8 cellular contexts compared by ENCODE assay signal in genomic region chr22:50783881-50784277, GRCh38. TPM values are rescaled to one million over a fixed set of nuclear protein-coding genes. Genes with fewer than 3 reads are reported as not detected.
A peak's percentile ranks its signal among the peaks of the same experiment; 100 is the strongest.
DNase-seq lines count a peak whose midpoint lies in the region; ATAC-seq, FAIRE-seq and TF ChIP-seq lines count a peak whose summit lies in the region.
"Not testable (repeated sequence)": the region's sequence is repeated elsewhere in the genome, so short reads cannot be mapped to it uniquely, and the experiment has no call there.

No MANE protein-coding gene starts in this region.

- H3K79me2 ChIP-seq in MM.1S (ENCODE audit: low read length); HepG2 (ENCODE audit: insufficient read depth, low read length): not testable (repeated sequence)

- TF ChIP-seq POLR2A in HepG2 (IDR thresholded peaks at IDR 0.05; ENCODE audit: insufficient read depth in 1 of 2, low read depth in 2 of 2, low read length in 2 of 2); sigmoid colon (IDR thresholded peaks at IDR 0.05): not testable (repeated sequence)

- not testable (repeated sequence) for H3K27ac ChIP-seq in MM.1S (ENCODE audit: low read length); HepG2 (ENCODE audit: extremely low read length, insufficient read depth, low read length)
- peak overlapping the region in 2 of 4 donors; percentile 45 to 55 for H3K27ac ChIP-seq in sigmoid colon

- not testable (repeated sequence) for H3K36me3 ChIP-seq in BJ (ENCODE audit: control insufficient read depth, insufficient read depth, low read length); MM.1S (replicated peaks; ENCODE audit: insufficient read depth, low read length); endocrine pancreas (ENCODE audit: control insufficient read depth, insufficient read depth, low read length); HepG2 (replicated peaks in 1 of 2; ENCODE audit: control insufficient read depth in 1 of 2, insufficient read depth in 2 of 2, low read length in 2 of 2); sigmoid colon

- H3K27me3 ChIP-seq in BJ (ENCODE audit: control insufficient read depth, insufficient read depth, low read length); MM.1S (replicated peaks; ENCODE audit: insufficient read depth, low read length); endocrine pancreas (ENCODE audit: control insufficient read depth, insufficient read depth, low read length); HepG2 (ENCODE audit: control insufficient read depth in 1 of 2, insufficient read depth in 2 of 2, low read length in 2 of 2); sigmoid colon: not testable (repeated sequence)

- not testable (repeated sequence) for TF ChIP-seq RAD21 in HepG2 (CRISPR knock-in tag; IDR thresholded peaks at IDR 0.05)

- H3K9me3 ChIP-seq in MM.1S (replicated peaks; ENCODE audit: insufficient read depth, low read length); endocrine pancreas (ENCODE audit: control insufficient read depth, low read length); HepG2 (ENCODE audit: low read length); sigmoid colon: not testable (repeated sequence)

- intact Hi-C loops in HepG2 (cut with micrococcal nuclease; ENCODE audit: unreplicated experiment); sigmoid colon (cut with DNase I): not testable (repeated sequence)

- peak; percentile 12 for FAIRE-seq in HepG2 (lab: Jason Lieb, UNC)

- TF ChIP-seq EP300 in HepG2 (IDR thresholded peaks at IDR 0.05; ENCODE audit: low read depth in 2 of 2, low read length in 2 of 2); HepG2 (CRISPR knock-in tag; IDR thresholded peaks at IDR 0.05; ENCODE audit: borderline replicate concordance); sigmoid colon (IDR thresholded peaks at IDR 0.05): not testable (repeated sequence)

- H3K4me1 ChIP-seq in MM.1S (ENCODE audit: low read length); endocrine pancreas (ENCODE audit: control insufficient read depth, insufficient read depth, low read length); HepG2 (ENCODE audit: insufficient read depth, low read length); sigmoid colon: not testable (repeated sequence)

- ATAC-seq in GM19397 (IDR thresholded peaks at IDR 0.05; ENCODE audit: unreplicated experiment): peak; percentile 7
- ATAC-seq in HG02938 (IDR thresholded peaks at IDR 0.05; ENCODE audit: unreplicated experiment): peak; percentile 8
- peak; percentile 45 for ATAC-seq in HepG2

- not testable (repeated sequence) for TF ChIP-seq CTCF in BJ (IDR thresholded peaks at IDR 0.05; ENCODE audit: insufficient read depth, low read depth, low read length); MM.1S (IDR thresholded peaks at IDR 0.05; ENCODE audit: low read length); HepG2 (CRISPR knock-in tag; IDR thresholded peaks at IDR 0.05); sigmoid colon (IDR thresholded peaks at IDR 0.05)

- 0 out of 2 replicates have a peak overlapping the region, but pooled peaks have one; percentile 23 for H2AFZ ChIP-seq in MM.1S (ENCODE audit: low read length)
- H2AFZ ChIP-seq in HepG2 (ENCODE audit: low read length): not testable (repeated sequence)

- H3F3A ChIP-seq in MM.1S (ENCODE audit: insufficient read depth, low read length): not testable (repeated sequence)

- not testable (repeated sequence) for H3K9me2 ChIP-seq in MM.1S (replicated peaks; ENCODE audit: insufficient read depth, low read length)

- BruUV-seq in HepG2 (replicated peaks; lab: Mats Ljungman, UMichigan): TSS peak; percentile 85

- in situ Hi-C loops in HepG2 (cut with HindIII; ENCODE audit: extremely low pct_ligation_motif_present, low pct_unique_long_range_greater_than_20kb): not testable (repeated sequence)

- H3K9ac ChIP-seq in MM.1S (ENCODE audit: low read length): not testable (repeated sequence)
- H3K9ac ChIP-seq in endocrine pancreas (ENCODE audit: control insufficient read depth, insufficient read depth, low read length) (peak overlapping the region; percentile 13), HepG2 (ENCODE audit: insufficient read depth, low read depth, low read length) (0 out of 2 replicates have a peak overlapping the region, but pooled peaks have one; percentile 49)

- WGBS in HepG2 (ENCODE audit: low lambda C conversion rate): 8% methylated on average over 2 of the region's 16 CpGs
- 0% methylated on average over 9 to 11 of the region's 16 CpGs for WGBS in sigmoid colon, 2 donors

- POLR2A ChIA-PET in BJ (lab: Charles Lee); HepG2 (lab: Yijun Ruan, JAX): not testable (repeated sequence)

- DNase-seq in BJ (ENCODE audit: low read depth); MM.1S; HepG2 (ENCODE audit: low spot score); sigmoid colon: not testable (repeated sequence)
- peak; percentile 30 for DNase-seq in activated T-cell treated with anti-CD3 and anti-CD28 coated beads, Interleukin-2, amount 50 U/mL, for 1 hour

- H3K4me2 ChIP-seq in MM.1S (ENCODE audit: low read depth, low read length) (peak overlapping the region; percentile 37; the same call in 1 of the 2 replicates), HepG2 (ENCODE audit: low read depth, low read length) (peak overlapping the region; percentile 42; the same call in 1 of the 2 replicates)

- H3K4me3 ChIP-seq in BJ (ENCODE audit: low read depth, low read length) (peak overlapping the region; percentile 51), MM.1S (ENCODE audit: low read length) (peak overlapping the region; percentile 36; the same call in 1 of the 2 replicates), endocrine pancreas (ENCODE audit: control insufficient read depth, insufficient read depth, low read length) (peak overlapping the region; percentile 52), HepG2 (replicated peaks in 1 of 3; ENCODE audit: insufficient read depth in 1 of 3, low read depth in 2 of 3, low read length in 3 of 3) (peak overlapping the region; percentile 34 to 57 (median 52); a peak in 5 of 6 replicates), sigmoid colon (peak overlapping the region; percentile 47 to 60 (median 50))

- H4K20me1 ChIP-seq in MM.1S (ENCODE audit: insufficient read depth, low read length); HepG2 (ENCODE audit: insufficient read depth, low read length): not testable (repeated sequence)

- CTCF ChIA-PET in BJ (lab: Yijun Ruan, JAX); HepG2 (lab: Yijun Ruan, JAX; ENCODE audit: low intra/inter-chr PET ratio, low total read pairs): not testable (repeated sequence)

RNA-seq across cellular contexts. Expression of gene RABL2B, which starts 0.4 kb away (rescaled TPM):
- 32.5 and 41.6 TPM in 2 replicates for polyA plus RNA-seq in BJ (2011; rRNA removed)
- polyA minus RNA-seq in BJ (2011; rRNA and poly(A)+ RNA removed): 14.9 and 15.6 TPM in 2 replicates
- 4.9 and 8.0 TPM in 2 replicates for total RNA-seq in HepG2 (2016; rRNA removed; fragmentation: Illumina TruSeq; extraction: Trizol)
- 9.0 and 9.7 TPM in 2 replicates for total RNA-seq in HepG2 (2016; cell fraction: cytosol; rRNA removed; fragmentation: Illumina TruSeq; extraction: Trizol; ENCODE audit: low read depth)
- 4.5 and 7.5 TPM in 2 replicates for total RNA-seq in HepG2 (2016; cell fraction: insoluble cytoplasmic fraction; rRNA removed; fragmentation: Illumina TruSeq; extraction: Trizol)
- 5.4 and 9.1 TPM in 2 replicates for total RNA-seq in HepG2 (2016; cell fraction: membrane; rRNA removed; fragmentation: Illumina TruSeq; extraction: Trizol)
- total RNA-seq in HepG2 (2016; cell fraction: nucleus; rRNA removed; fragmentation: Illumina TruSeq; extraction: Trizol): 12.7 and 14.3 TPM in 2 replicates
- polyA plus RNA-seq in HepG2 (2011; rRNA removed): 27.9 and 28.3 TPM in 2 replicates
- 8.2 and 9.8 TPM in 2 replicates for polyA plus RNA-seq in HepG2 (2011; cell fraction: cytosol; rRNA removed)
- 75.3 and 87.9 TPM in 2 replicates for polyA plus RNA-seq in HepG2 (2011; cell fraction: nucleus; rRNA removed)
- polyA plus RNA-seq in HepG2 (2012): 9.5 and 9.6 TPM in 2 replicates
- polyA plus RNA-seq in HepG2 (2016; cell fraction: cytosol; fragmentation: Illumina TruSeq; extraction: Trizol; ENCODE audit: low read depth): 4.1 and 6.8 TPM in 2 replicates
- polyA plus RNA-seq in HepG2 (2016; cell fraction: insoluble cytoplasmic fraction; fragmentation: Illumina TruSeq; extraction: Trizol; ENCODE audit: low read depth): 11.8 and 12.5 TPM in 2 replicates
- 8.9 and 10.0 TPM in 2 replicates for polyA plus RNA-seq in HepG2 (2016; cell fraction: membrane; fragmentation: Illumina TruSeq; extraction: Trizol; ENCODE audit: low read depth)
- polyA plus RNA-seq in HepG2 (2016; cell fraction: nucleus; fragmentation: Illumina TruSeq; extraction: Trizol; ENCODE audit: insufficient read depth, low read depth): 38.4 and 47.1 TPM in 2 replicates
- polyA minus RNA-seq in HepG2 (2011; rRNA and poly(A)+ RNA removed; ENCODE audit: low replicate concordance): 16.1 and 22.0 TPM in 2 replicates
- polyA minus RNA-seq in HepG2 (2011; cell fraction: cytosol; rRNA and poly(A)+ RNA removed): 4.2 and 4.7 TPM in 2 replicates
- polyA minus RNA-seq in HepG2 (2011; cell fraction: nucleus; rRNA and poly(A)+ RNA removed): 21.5 and 23.5 TPM in 2 replicates
- total RNA-seq in sigmoid colon: 10 to 100 TPM; 10.3 to 29.6 (median 13.8) TPM
- 10 to 100 TPM; 10.4 to 18.0 (median 17.6) TPM for polyA plus RNA-seq in sigmoid colon

RNA-seq across cellular contexts. Expression of gene ACR, which starts 45.9 kb away (rescaled TPM):
- 0.12 TPM in 1 of 2 replicates, not detected in the other for polyA plus RNA-seq in BJ (2011; rRNA removed)
- polyA minus RNA-seq in BJ (2011; rRNA and poly(A)+ RNA removed): not detected in 2 replicates
- total RNA-seq in HepG2 (2016; rRNA removed; fragmentation: Illumina TruSeq; extraction: Trizol): not detected in 2 replicates
- total RNA-seq in HepG2 (2016; cell fraction: cytosol; rRNA removed; fragmentation: Illumina TruSeq; extraction: Trizol; ENCODE audit: low read depth): not detected in 2 replicates
- total RNA-seq in HepG2 (2016; cell fraction: insoluble cytoplasmic fraction; rRNA removed; fragmentation: Illumina TruSeq; extraction: Trizol): not detected in 2 replicates
- total RNA-seq in HepG2 (2016; cell fraction: membrane; rRNA removed; fragmentation: Illumina TruSeq; extraction: Trizol): not detected in 2 replicates
- total RNA-seq in HepG2 (2016; cell fraction: nucleus; rRNA removed; fragmentation: Illumina TruSeq; extraction: Trizol): not detected in 2 replicates
- 0.15 and 0.29 TPM in 2 replicates for polyA plus RNA-seq in HepG2 (2011; rRNA removed)
- polyA plus RNA-seq in HepG2 (2011; cell fraction: cytosol; rRNA removed): 0.04 and 0.12 TPM in 2 replicates
- polyA plus RNA-seq in HepG2 (2011; cell fraction: nucleus; rRNA removed): 0.51 and 0.73 TPM in 2 replicates
- polyA plus RNA-seq in HepG2 (2012): 0.44 TPM in 1 of 2 replicates, not detected in the other
- not detected in 2 replicates for polyA plus RNA-seq in HepG2 (2016; cell fraction: cytosol; fragmentation: Illumina TruSeq; extraction: Trizol; ENCODE audit: low read depth)
- polyA plus RNA-seq in HepG2 (2016; cell fraction: insoluble cytoplasmic fraction; fragmentation: Illumina TruSeq; extraction: Trizol; ENCODE audit: low read depth): not detected in 2 replicates
- polyA plus RNA-seq in HepG2 (2016; cell fraction: membrane; fragmentation: Illumina TruSeq; extraction: Trizol; ENCODE audit: low read depth): not detected in 2 replicates
- not detected in 2 replicates for polyA plus RNA-seq in HepG2 (2016; cell fraction: nucleus; fragmentation: Illumina TruSeq; extraction: Trizol; ENCODE audit: insufficient read depth, low read depth)
- not detected in 2 replicates for polyA minus RNA-seq in HepG2 (2011; rRNA and poly(A)+ RNA removed; ENCODE audit: low replicate concordance)
- polyA minus RNA-seq in HepG2 (2011; cell fraction: cytosol; rRNA and poly(A)+ RNA removed): not detected in 2 replicates
- polyA minus RNA-seq in HepG2 (2011; cell fraction: nucleus; rRNA and poly(A)+ RNA removed): 0.62 and 0.77 TPM in 2 replicates
- under 1 TPM in 1 of 4 donors, not detected in 3; 0.68 TPM for total RNA-seq in sigmoid colon
- under 1 TPM in 1 of 3 donors, not detected in 2; 0.06 TPM for polyA plus RNA-seq in sigmoid colon
